Comparison of ENCODE assay signal across 8 cellular contexts in the genomic region with DNA sequence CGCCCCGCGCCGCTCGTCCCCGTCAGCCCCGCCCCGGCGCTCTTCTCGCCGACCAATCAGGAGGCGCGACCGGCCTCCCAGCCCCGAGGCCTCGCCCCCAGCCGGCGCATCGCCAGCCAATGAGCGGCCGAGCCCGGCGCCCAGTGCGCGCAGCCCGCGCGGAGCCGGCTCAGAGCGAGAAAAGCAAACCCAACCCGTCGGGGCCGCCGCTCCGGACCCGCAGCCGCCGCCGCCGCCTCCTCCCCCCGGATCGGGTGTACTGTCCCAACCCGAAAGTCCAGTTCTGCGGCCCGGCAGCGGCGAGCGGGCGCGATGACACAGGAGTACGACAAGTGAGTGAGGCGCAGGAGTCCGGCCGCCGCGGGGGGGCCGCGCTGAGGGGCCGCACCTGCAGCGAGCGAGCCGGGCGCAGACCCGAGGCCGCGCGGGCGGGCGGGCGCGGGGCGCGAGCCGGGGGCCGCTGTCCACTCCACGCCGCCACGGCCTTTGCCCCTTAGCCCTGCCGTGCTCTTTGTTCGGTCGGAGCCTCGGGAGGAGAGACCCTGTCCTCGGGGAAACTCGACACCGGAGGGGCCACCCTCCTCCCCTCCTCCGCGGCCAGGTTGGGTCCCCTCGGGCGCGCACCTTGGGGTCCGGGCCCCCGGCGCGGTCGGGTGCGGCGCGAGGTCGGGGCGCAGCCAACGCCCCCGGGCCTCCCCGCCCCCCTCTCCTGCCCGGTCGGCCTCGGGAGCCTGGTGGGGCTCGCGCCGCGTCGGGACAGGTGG. TPM values are rescaled to one million over a fixed set of nuclear protein-coding genes. Genes with fewer than 3 reads are reported as not detected.
DNase-seq lines count a peak whose midpoint lies in the region; ATAC-seq and TF ChIP-seq lines count a peak whose summit lies in the region.

A gene with protein sequence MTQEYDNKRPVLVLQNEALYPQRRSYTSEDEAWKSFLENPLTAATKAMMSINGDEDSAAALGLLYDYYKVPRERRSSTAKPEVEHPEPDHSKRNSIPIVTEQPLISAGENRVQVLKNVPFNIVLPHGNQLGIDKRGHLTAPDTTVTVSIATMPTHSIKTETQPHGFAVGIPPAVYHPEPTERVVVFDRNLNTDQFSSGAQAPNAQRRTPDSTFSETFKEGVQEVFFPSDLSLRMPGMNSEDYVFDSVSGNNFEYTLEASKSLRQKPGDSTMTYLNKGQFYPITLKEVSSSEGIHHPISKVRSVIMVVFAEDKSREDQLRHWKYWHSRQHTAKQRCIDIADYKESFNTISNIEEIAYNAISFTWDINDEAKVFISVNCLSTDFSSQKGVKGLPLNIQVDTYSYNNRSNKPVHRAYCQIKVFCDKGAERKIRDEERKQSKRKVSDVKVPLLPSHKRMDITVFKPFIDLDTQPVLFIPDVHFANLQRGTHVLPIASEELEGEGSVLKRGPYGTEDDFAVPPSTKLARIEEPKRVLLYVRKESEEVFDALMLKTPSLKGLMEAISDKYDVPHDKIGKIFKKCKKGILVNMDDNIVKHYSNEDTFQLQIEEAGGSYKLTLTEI (plus strand): TSS at position 172 of the 764 bp plus-strand sequence. CDS start 141 bp downstream, at position 313.

- BruUV-seq in HCT116 (replicated peaks; lab: Mats Ljungman, UMichigan) = no TSS peak

- peaks cover 62% of the 10 kb centered on the region for H3K27me3 Mint-ChIP-seq in neural crest cell (ENCODE audit: low read depth)
- peaks cover 64% of the 10 kb centered on the region for H3K27me3 Mint-ChIP-seq in stimulated activated naive CD8-positive, alpha-beta T cell treated with anti-CD3 and anti-CD28 coated beads, Interleukin-15, amount 100 ng/mL, for 72 hours

- H3K9ac ChIP-seq in HCT116 (ENCODE audit: low read length) (peak within 1 kb of the TSS; percentile 58), MM.1S (ENCODE audit: low read length) (peak within 1 kb of the TSS; percentile 31; the same call in 1 of the 2 replicates)

- H3K9me3 ChIP-seq in HCT116 (ENCODE audit: control insufficient read depth in 1 of 2, insufficient read depth in 1 of 2, low read depth in 1 of 2, low read length in 2 of 2) (no peaks in the 10 kb centered on the region), MM.1S (replicated peaks; ENCODE audit: insufficient read depth, low read length) (no peaks in the 10 kb centered on the region)

- H3K4me3 Mint-ChIP-seq in neural crest cell = peak within 1 kb of the TSS; percentile 83
- H3K4me3 Mint-ChIP-seq in stimulated activated naive CD8-positive, alpha-beta T cell treated with anti-CD3 and anti-CD28 coated beads, Interleukin-15, amount 100 ng/mL, for 72 hours = peak within 1 kb of the TSS; percentile 85 to 90

- H2AFZ ChIP-seq in HCT116 (ENCODE audit: low read depth, low read length, poor library complexity, severe bottlenecking) (peak within 1 kb of the TSS; percentile 29), MM.1S (ENCODE audit: low read length) (peak within 1 kb of the TSS; percentile 67; the same call in 1 of the 2 replicates)

- TF ChIP-seq CTCF in HCT116 (IDR thresholded peaks at IDR 0.05 in 2 of 3, conservative IDR thresholded peaks at IDR 0.05 in 1 of 3; ENCODE audit: borderline replicate concordance in 1 of 3, insufficient read depth in 1 of 3, low read depth in 2 of 3, low read length in 2 of 3) (no peak), MM.1S (IDR thresholded peaks at IDR 0.05; ENCODE audit: low read length) (no peak), foreskin keratinocyte (conservative IDR thresholded peaks at IDR 0.05) (no peak), neural crest cell (conservative IDR thresholded peaks at IDR 0.05) (no peak)

- H3K9me2 ChIP-seq in HCT116 (ENCODE audit: insufficient read depth) = no peaks in the 10 kb centered on the region
- H3K9me2 ChIP-seq in MM.1S (replicated peaks; ENCODE audit: insufficient read depth, low read length) = no peaks in the 10 kb centered on the region

- H3F3A ChIP-seq in MM.1S (ENCODE audit: insufficient read depth, low read length) = no peaks in the 10 kb centered on the region

- H3K79me2 ChIP-seq in HCT116 (ENCODE audit: insufficient read depth, low read length) (no peaks in the 10 kb centered on the region), MM.1S (ENCODE audit: low read length) (no peaks in the 10 kb centered on the region)

- H4K20me1 ChIP-seq in HCT116 (ENCODE audit: insufficient read depth) (no peaks in the 10 kb centered on the region), MM.1S (ENCODE audit: insufficient read depth, low read length) (no peaks in the 10 kb centered on the region)

- H3K4me2 ChIP-seq in HCT116 (ENCODE audit: low read length) (peak within 1 kb of the TSS; percentile 93), MM.1S (ENCODE audit: low read depth, low read length) (peak within 1 kb of the TSS; percentile 70; the same call in 1 of the 2 replicates)

- H3K9me3 Mint-ChIP-seq in neural crest cell = no peaks in the 10 kb centered on the region
- H3K9me3 Mint-ChIP-seq in stimulated activated naive CD8-positive, alpha-beta T cell treated with anti-CD3 and anti-CD28 coated beads, Interleukin-15, amount 100 ng/mL, for 72 hours = no peaks in the 10 kb centered on the region

- no peaks in the 10 kb centered on the region for H3K36me3 Mint-ChIP-seq in neural crest cell (ENCODE audit: low read depth)

- no peak for TF ChIP-seq POLR2A in HCT116 (IDR thresholded peaks at IDR 0.05; ENCODE audit: borderline replicate concordance, extremely low read depth, insufficient read depth, insufficient read length)

- RAD21 ChIA-PET in HCT116 (lab: Charles Lee; ENCODE audit: low non-redundant PET in 1 of 2, low total read pairs in 2 of 2, uncharacterized antibody in 2 of 2, unreplicated experiment in 2 of 2) = no interaction called here

- H3K27me3 ChIP-seq in HCT116 (ENCODE audit: insufficient read depth, low read length) = no peaks in the 10 kb centered on the region
- no peaks in the 10 kb centered on the region for H3K27me3 ChIP-seq in MM.1S (replicated peaks; ENCODE audit: insufficient read depth, low read length)
- peaks cover 20% of the 10 kb centered on the region for H3K27me3 ChIP-seq in foreskin keratinocyte

- H3K4me1 ChIP-seq in HCT116 (ENCODE audit: control insufficient read depth in 1 of 2, insufficient read depth in 2 of 2, low read length in 2 of 2) (peaks cover 13 to 31% of the 10 kb centered on the region in 2 experiments), MM.1S (ENCODE audit: low read length) (no peaks in the 10 kb centered on the region), foreskin keratinocyte (no peaks in the 10 kb centered on the region)

- POLR2A ChIA-PET in HCT116 (lab: Charles Lee) = no interaction called here

- H3K27ac ChIP-seq in HCT116 (ENCODE audit: low read depth, low read length) (peak within 1 kb of the TSS; percentile 35; the same call in 1 of the 2 replicates), MM.1S (ENCODE audit: low read length) (no peak within 1 kb of the TSS), foreskin keratinocyte (no peak within 1 kb of the TSS)

- peaks cover 11% of the 10 kb centered on the region for H3K4me1 Mint-ChIP-seq in neural crest cell
- peaks cover 6% of the 10 kb centered on the region for H3K4me1 Mint-ChIP-seq in stimulated activated naive CD8-positive, alpha-beta T cell treated with anti-CD3 and anti-CD28 coated beads, Interleukin-15, amount 100 ng/mL, for 72 hours

- DNase-seq in EL (peak; percentile 90), HCT116 (ENCODE audit: low read depth, low spot score) (peak; percentile 74), MM.1S (peak; percentile 94), SIG-M5 (lab: John Stamatoyannopoulos, UW) (peak; percentile 22), activated gamma-delta T cell treated with Interleukin-2 at 50 U/mL for 16 hours (peak; percentile 87), foreskin keratinocyte (peak; percentile 45 to 71), neural crest cell (ENCODE audit: low read depth, low spot score) (peak; percentile 79)
- peak; percentile 89 to 92 for DNase-seq in stimulated activated naive CD8-positive, alpha-beta T cell treated with anti-CD3 and anti-CD28 coated beads, Interleukin-15, amount 100 ng/mL, for 72 hours

- intact Hi-C loops in HCT116 (cut with micrococcal nuclease) = loop anchor here (2.0 kb wide), 1 partner anchor 23 kb away; no protein-coding TSS in a partner anchor

- H3K4me3 ChIP-seq in HCT116 (replicated peaks in 1 of 2; ENCODE audit: low read depth in 1 of 2, low read length in 2 of 2) (peak within 1 kb of the TSS; percentile 55 to 72), MM.1S (ENCODE audit: low read length) (peak within 1 kb of the TSS; percentile 76)

- H3K27ac Mint-ChIP-seq in neural crest cell (ENCODE audit: unreplicated experiment) = no peak within 1 kb of the TSS
- H3K27ac Mint-ChIP-seq in stimulated activated naive CD8-positive, alpha-beta T cell treated with anti-CD3 and anti-CD28 coated beads, Interleukin-15, amount 100 ng/mL, for 72 hours = peak within 1 kb of the TSS in 1 of 2 donors; percentile 43

- CTCF ChIA-PET in HCT116 (lab: Charles Lee) = no interaction called here

- no peak for TF ChIP-seq RAD21 in HCT116 (IDR thresholded peaks at IDR 0.05; ENCODE audit: low read depth)

- H3K36me3 ChIP-seq in HCT116 (ENCODE audit: control insufficient read depth in 1 of 2, insufficient read depth in 2 of 2, low read length in 2 of 2) (no peaks in the 10 kb centered on the region), MM.1S (replicated peaks; ENCODE audit: insufficient read depth, low read length) (no peaks in the 10 kb centered on the region)

- ATAC-seq in HCT116 (peak; percentile 92), foreskin keratinocyte (peak; percentile 94)
- ATAC-seq in stimulated activated naive CD8-positive, alpha-beta T cell treated with anti-CD3 and anti-CD28 coated beads, Interleukin-15, amount 100 ng/mL, for 72 hours = peak; percentile 95

TF ChIP-seq in HCT116, 20 proteins besides CTCF, POLR2A, EP300 and RAD21 (continues in another document):
- TF ChIP-seq CEBPB (IDR thresholded peaks at IDR 0.05; ENCODE audit: low read depth) = no peak
- peak; percentile 64; the same call in 1 of the 2 replicates for TF ChIP-seq POLR2AphosphoS5 (IDR thresholded peaks at IDR 0.05; ENCODE audit: low read depth, low read length)

RNA-seq across cellular contexts. Expression of the gene that starts here (rescaled TPM):
- total RNA-seq in HCT116 (2021; ENCODE audit: unreplicated experiment) (8.5 TPM), foreskin keratinocyte (0.92 and 1.2 TPM in 2 replicates), neural crest cell (2.0 and 3.4 TPM in 2 replicates)
- polyA plus RNA-seq in HCT116 (2012) = 6.0 and 6.3 TPM in 2 replicates
- polyA plus RNA-seq in foreskin keratinocyte = 0.35 and 0.41 TPM in 2 replicates

Comparison
In these comparisons a context has a peak if more than half of its experiments do, and no peak if none do; other contexts are left out.
1. DNase-seq: peak in every context shown above with its lines; median percentile 94 in MM.1S; 90 in stimulated activated naive CD8-positive, alpha-beta T cell treated with anti-CD3 and anti-CD28 coated beads, Interleukin-15, amount 100 ng/mL, for 72 hours; 90 in EL; 87 in activated gamma-delta T cell treated with Interleukin-2 at 50 U/mL for 16 hours; 79 in neural crest cell; 74 in HCT116; 58 in foreskin keratinocyte; 22 in SIG-M5.